8 cellular contexts compared by ENCODE assay signal in the genomic region with DNA sequence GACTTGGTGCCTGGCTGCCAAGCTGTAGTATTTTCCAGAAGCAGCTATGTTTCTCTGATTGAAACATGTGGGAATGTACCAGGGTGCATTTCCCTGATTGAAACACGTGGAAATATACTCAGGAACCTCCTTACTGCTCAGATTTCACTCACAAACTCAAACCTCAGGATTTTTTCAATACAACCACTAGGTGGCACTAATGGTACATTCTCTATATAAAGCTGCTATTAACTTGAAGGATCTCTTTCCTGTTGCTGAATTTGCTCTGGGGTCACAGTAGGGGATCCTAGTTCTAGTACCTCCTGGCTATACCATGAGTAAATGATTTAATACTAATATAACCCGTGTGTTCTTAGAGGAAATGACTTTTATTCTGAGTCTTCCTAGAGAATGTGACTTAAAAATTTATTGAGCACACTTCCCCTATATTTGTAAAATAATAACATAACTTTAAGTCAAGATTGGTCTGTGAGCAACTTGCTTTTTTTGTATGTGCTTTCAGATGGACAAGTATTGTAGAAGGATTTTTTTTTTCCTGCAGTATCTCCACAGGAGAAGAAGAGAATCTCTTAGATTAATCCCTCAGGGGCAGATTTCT.
DNase-seq lines count a peak whose midpoint lies in the region; ATAC-seq, FAIRE-seq and TF ChIP-seq lines count a peak whose summit lies in the region.

No MANE protein-coding gene starts in this region.

- H3K9ac ChIP-seq in DND-41 (ENCODE audit: low read depth, low read length): no peak overlapping the region
- H3K9ac ChIP-seq in SK-N-MC (ENCODE audit: insufficient read length): no peak overlapping the region

- no peak overlapping the region for H3K4me3 ChIP-seq in DND-41 (ENCODE audit: low read depth in 1 of 2, low read length in 2 of 2)
- no peak overlapping the region for H3K4me3 ChIP-seq in H7 (ENCODE audit: insufficient read depth, low read depth, low read length)
- no peak overlapping the region for H3K4me3 ChIP-seq in SK-N-MC
- no peak overlapping the region for H3K4me3 ChIP-seq in gastrocnemius medialis

- no peak overlapping the region for H3K4me2 ChIP-seq in DND-41 (ENCODE audit: insufficient read depth, low read length)

- H3K27me3 ChIP-seq in DND-41 (ENCODE audit: insufficient read depth, low read length, poor library complexity) (no peaks in the 10 kb centered on the region), H7 (ENCODE audit: control insufficient read depth, insufficient read depth, low read length) (no peaks in the 10 kb centered on the region), gastrocnemius medialis (no peaks in the 10 kb centered on the region)

- H3K36me3 ChIP-seq in DND-41 (ENCODE audit: insufficient read depth, low read length): no peaks in the 10 kb centered on the region
- H3K36me3 ChIP-seq in H7 (replicated peaks; ENCODE audit: control insufficient read depth, insufficient read depth, low read length): no peaks in the 10 kb centered on the region
- H3K36me3 ChIP-seq in SK-N-MC (ENCODE audit: insufficient read depth, low read length): no peaks in the 10 kb centered on the region
- H3K36me3 ChIP-seq in gastrocnemius medialis: no peaks in the 10 kb centered on the region

- H3K27ac ChIP-seq in DND-41 (ENCODE audit: low read length): no peak overlapping the region
- peak overlapping the region; percentile 58; the same call in 1 of the 2 replicates for H3K27ac ChIP-seq in SK-N-MC
- no peak overlapping the region for H3K27ac ChIP-seq in gastrocnemius medialis

- intact Hi-C loops in gastrocnemius medialis (cut with DNase I; ENCODE audit: low total_unique reads): no loop called here

- ATAC-seq in DND-41 (ENCODE audit: insufficient read depth, low read depth): peak; percentile 71
- peak; percentile 60 for ATAC-seq in gastrocnemius medialis
- no peak for ATAC-seq in GM21825 (IDR thresholded peaks at IDR 0.05; ENCODE audit: unreplicated experiment)
- no peak for ATAC-seq in GM21723 (IDR thresholded peaks at IDR 0.05; ENCODE audit: unreplicated experiment)

- H3K79me2 ChIP-seq in DND-41 (ENCODE audit: insufficient read depth, low read length): no peaks in the 10 kb centered on the region

- H3K9me3 ChIP-seq in DND-41 (ENCODE audit: insufficient read depth, low read length, severe bottlenecking) (no peaks in the 10 kb centered on the region), SK-N-MC (ENCODE audit: low read depth, low read length) (no peaks in the 10 kb centered on the region), gastrocnemius medialis (no peaks in the 10 kb centered on the region)

- no peak overlapping the region for H2AFZ ChIP-seq in DND-41 (ENCODE audit: low read depth, low read length)

- no peaks in the 10 kb centered on the region for H3K4me1 ChIP-seq in DND-41 (ENCODE audit: insufficient read depth, low read length)
- H3K4me1 ChIP-seq in gastrocnemius medialis: peaks cover 0 to 13% of the 10 kb centered on the region in 2 donors

- peak; percentile 80 for TF ChIP-seq CTCF in DND-41 (IDR thresholded peaks at IDR 0.05; ENCODE audit: borderline replicate concordance, extremely low read depth, low read length, poor library complexity, severe bottlenecking)
- peak in 4 of 5 experiments; percentile 27 to 58 (median 46) for TF ChIP-seq CTCF in gastrocnemius medialis (IDR thresholded peaks at IDR 0.05 in 4 of 5, conservative IDR thresholded peaks at IDR 0.05 in 1 of 5)

- FAIRE-seq in frontal cortex (lab: Jason Lieb, UNC): no peak

- in situ Hi-C loops in gastrocnemius medialis (cut with MboI; ENCODE audit: low sequenced_read_pairs in 4 of 4): no loop called here

- DNase-seq in DND-41: no peak
- DNase-seq in H7: peak; percentile 52
- DNase-seq in NCI-H1092 treated with DMSO at 0.1 percent for 48 hours (lab: John Stamatoyannopoulos, UW): peak; percentile 80
- peak; percentile 93 for DNase-seq in SK-N-MC (ENCODE audit: low read depth, low spot score)
- peak; percentile 2 to 18 for DNase-seq in frontal cortex (ENCODE audit: low spot score in 2 of 2)
- DNase-seq in gastrocnemius medialis: no peak

- no peaks in the 10 kb centered on the region for H4K20me1 ChIP-seq in DND-41 (ENCODE audit: insufficient read depth, low read length)

- TF ChIP-seq POLR2A in gastrocnemius medialis (IDR thresholded peaks at IDR 0.05): no peak

Comparison
In these comparisons a context has a peak if more than half of its experiments do, and no peak if none do; other contexts are left out.
1. ATAC-seq: peak in DND-41 (single experiment) and gastrocnemius medialis (2 of 2); none in GM21825 (single experiment) and GM21723 (single experiment).
2. DNase-seq: peak in H7 (single experiment), NCI-H1092 treated with DMSO at 0.1 percent for 48 hours (single experiment), SK-N-MC (single experiment) and frontal cortex (2 of 2); none in DND-41 (single experiment) and gastrocnemius medialis (0 of 2).